In the genomic region with DNA sequence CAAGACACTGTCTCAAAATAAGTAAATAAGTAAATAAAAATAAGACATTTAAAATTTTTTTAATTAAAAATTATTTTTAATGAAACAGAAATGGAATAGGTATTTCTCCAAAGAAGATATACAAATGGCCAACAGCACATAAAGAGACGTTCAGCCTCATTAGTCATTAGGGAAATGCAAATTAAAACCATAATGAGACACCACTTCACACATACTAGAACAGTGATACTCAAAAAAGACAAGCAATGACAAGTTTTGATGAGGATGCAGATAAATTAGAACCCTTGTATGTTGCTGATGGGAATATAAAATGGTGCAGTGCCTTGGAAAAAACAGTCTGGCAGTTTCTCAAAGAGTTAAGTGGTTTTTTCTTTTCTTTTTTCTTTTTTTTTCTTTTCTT, we compare ENCODE assay signal across 16 cellular contexts. TPM values are rescaled to one million over a fixed set of nuclear protein-coding genes. Genes with fewer than 3 reads are reported as not detected.
DNase-seq lines count a peak whose midpoint lies in the region; ATAC-seq, FAIRE-seq and TF ChIP-seq lines count a peak whose summit lies in the region.
"Had no signal": no experiment of that assay in that cellular context is flagged by ENCODE, and none has a peak within 500 bp of the region (broad histone marks: within the 10 kb centered on the region; RNA-seq: fewer than 3 reads in every experiment).

No MANE protein-coding gene starts in this region.

- H3K4me1 Mint-ChIP-seq in stimulated activated effector memory CD8-positive, alpha-beta T cell treated with anti-CD3 and anti-CD28 coated beads, Interleukin-12 subunit alpha, Interleukin-12 subunit beta, amount 100 ng/mL, for 72 hours, result peaks cover 31% of the 10 kb centered on the region

- intact Hi-C loops in GM12878 (cut with micrococcal nuclease; ENCODE audit: unreplicated experiment) (no loop called here), kidney (cut with DNase I) (no loop called here)

- H3K9me3 Mint-ChIP-seq in stimulated activated effector memory CD8-positive, alpha-beta T cell treated with anti-CD3 and anti-CD28 coated beads, Interleukin-12 subunit alpha, Interleukin-12 subunit beta, amount 100 ng/mL, for 72 hours, result no peaks in the 10 kb centered on the region
- H3K9me3 Mint-ChIP-seq: CD8-positive, alpha-beta T cell; GM23338 had no signal

- CTCF ChIA-PET in GM12878 (lab: Yijun Ruan, JAX), result no interaction called here

- H3K9ac ChIP-seq in GM12878 (ENCODE audit: control insufficient read depth, insufficient read depth, low read length), result no peak overlapping the region
- H3K9ac ChIP-seq in kidney (ENCODE audit: low read length in 2 of 2), result no peak overlapping the region

- H3K27ac Mint-ChIP-seq in stimulated activated effector memory CD8-positive, alpha-beta T cell treated with anti-CD3 and anti-CD28 coated beads, Interleukin-12 subunit alpha, Interleukin-12 subunit beta, amount 100 ng/mL, for 72 hours, result no peak overlapping the region
- H3K27ac Mint-ChIP-seq: CD8-positive, alpha-beta T cell; GM23338 had no signal

- H3K4me3 ChIP-seq in GM12878 (no peak overlapping the region), kidney (ENCODE audit: low read length in 2 of 2) (no peak overlapping the region)
- H3K4me3 ChIP-seq: A549, GM23338 had no signal

- BruUV-seq in GM12878 (replicated peaks; lab: Mats Ljungman, UMichigan), result no TSS peak

- no peak for TF ChIP-seq RAD21 in GM12878 (IDR thresholded peaks at IDR 0.05; ENCODE audit: insufficient read depth, low read depth, low read length)

- H3K79me2 ChIP-seq in GM12878 (ENCODE audit: control insufficient read depth, insufficient read depth, low read length), result no peaks in the 10 kb centered on the region

- POLR2A ChIA-PET in GM12878 (lab: Charles Lee), result no interaction called here

- peaks cover 13% of the 10 kb centered on the region for H3K4me1 ChIP-seq in GM12878 (ENCODE audit: control insufficient read depth, insufficient read depth, low read length)
- peaks cover 7 to 13% of the 10 kb centered on the region in 2 donors for H3K4me1 ChIP-seq in kidney (ENCODE audit: control insufficient read depth in 1 of 2, insufficient read depth in 1 of 2, low read depth in 1 of 2, low read length in 2 of 2)
- H3K4me1 ChIP-seq: A549 had no signal

- no peak overlapping the region for H3K4me2 ChIP-seq in GM12878 (ENCODE audit: control insufficient read depth, insufficient read depth)
- H3K4me2 ChIP-seq: A549, GM23338 had no signal

- H2AFZ ChIP-seq in GM12878 (ENCODE audit: control insufficient read depth, low read depth, low read length), result no peak overlapping the region
- H2AFZ ChIP-seq: GM23338 had no signal

- H3K9me3 ChIP-seq in GM12878 (replicated peaks; ENCODE audit: control insufficient read depth, insufficient read depth, low read length) (no peaks in the 10 kb centered on the region), kidney (ENCODE audit: control insufficient read depth in 1 of 2, low read length in 2 of 2) (no peaks in the 10 kb centered on the region)
- H3K9me3 ChIP-seq: A549 had no signal

- H3K27ac ChIP-seq in GM12878 (ENCODE audit: control insufficient read depth, insufficient read depth), result no peak overlapping the region
- no peak overlapping the region for H3K27ac ChIP-seq in kidney (ENCODE audit: low read depth in 2 of 2, low read length in 2 of 2)
- H3K27ac ChIP-seq: A549 had no signal

- H4K20me1 ChIP-seq in GM12878 (ENCODE audit: control insufficient read depth, insufficient read depth), result no peaks in the 10 kb centered on the region

- RAD21 ChIA-PET in GM12878 (lab: Charles Lee; ENCODE audit: unreplicated experiment), result no interaction called here

- in situ Hi-C loops in GM12878 (cut with MboI), result no loop called here

- H3K36me3 Mint-ChIP-seq in stimulated activated effector memory CD8-positive, alpha-beta T cell treated with anti-CD3 and anti-CD28 coated beads, Interleukin-12 subunit alpha, Interleukin-12 subunit beta, amount 100 ng/mL, for 72 hours, result no peaks in the 10 kb centered on the region
- H3K36me3 Mint-ChIP-seq: CD14-positive monocyte; CD8-positive, alpha-beta T cell had no signal

- ATAC-seq in GM18498 (IDR thresholded peaks at IDR 0.05; ENCODE audit: unreplicated experiment), result peak; percentile 31
- peak; percentile 46 for ATAC-seq in GM18520 (IDR thresholded peaks at IDR 0.05; ENCODE audit: unreplicated experiment)
- ATAC-seq in GM12878, result 0 out of 3 replicates have a peak, but pooled peaks have one; percentile 16
- peak; percentile 61 for ATAC-seq in stimulated activated effector memory CD8-positive, alpha-beta T cell treated with anti-CD3 and anti-CD28 coated beads, Interleukin-12 subunit alpha, Interleukin-12 subunit beta, amount 100 ng/mL, for 72 hours
- ATAC-seq: A549; CD8-positive, alpha-beta T cell; GM23338 had no signal

- no peak for TF ChIP-seq POLR2A in GM12878 (IDR thresholded peaks at IDR 0.05; ENCODE audit: low read depth, low read length)

- H3K4me3 Mint-ChIP-seq in stimulated activated effector memory CD8-positive, alpha-beta T cell treated with anti-CD3 and anti-CD28 coated beads, Interleukin-12 subunit alpha, Interleukin-12 subunit beta, amount 100 ng/mL, for 72 hours, result no peak overlapping the region
- H3K4me3 Mint-ChIP-seq: CD8-positive, alpha-beta T cell; GM23338 had no signal

- no peak for TF ChIP-seq EP300 in GM12878 (IDR thresholded peaks at IDR 0.05; ENCODE audit: borderline replicate concordance in 1 of 2, control insufficient read depth in 1 of 2, low read depth in 2 of 2, low read length in 2 of 2)

- no peaks in the 10 kb centered on the region for H3K27me3 ChIP-seq in GM12878 (replicated peaks in 1 of 2; ENCODE audit: control insufficient read depth in 2 of 2, insufficient read depth in 2 of 2, low read length in 1 of 2)

- H3K36me3 ChIP-seq in GM12878 (ENCODE audit: control insufficient read depth in 2 of 2, insufficient read depth in 2 of 2, low read length in 1 of 2) (no peaks in the 10 kb centered on the region), kidney (ENCODE audit: control insufficient read depth in 1 of 2, insufficient read depth in 2 of 2, low read length in 2 of 2) (no peaks in the 10 kb centered on the region)

- SMC1A ChIA-PET in GM12878 (lab: Charles Lee; ENCODE audit: uncharacterized antibody, unreplicated experiment), result no interaction called here

- 0% methylated on average over 1 of the region's 1 CpG for WGBS in GM12878 (ENCODE audit: insufficient coverage, insufficient replicate concordance, low lambda C conversion rate, missing lambda C conversion rate)

- DNase-seq in GM12878 (ENCODE audit: low read depth, low spot score) (no peak), kidney (no peak)
- no peak for DNase-seq in stimulated activated effector memory CD8-positive, alpha-beta T cell treated with anti-CD3 and anti-CD28 coated beads, Interleukin-12 subunit alpha, Interleukin-12 subunit beta, amount 100 ng/mL, for 72 hours (ENCODE audit: low spot score in 2 of 2)
- no peak for DNase-seq in stimulated activated CD4-positive, alpha-beta T cell treated with anti-CD3 and anti-CD28 coated beads, Interleukin-2, amount 100 ng/mL, for 24 hours
- DNase-seq: CD8-positive, alpha-beta T cell; COR-L47; DMS153; DMS79 treated with DMSO at 0.1 percent for 48 hours; GDM1; H7 had no signal

- FAIRE-seq in GM12878 (lab: Jason Lieb, UNC) (no peak), kidney (lab: Jason Lieb, UNC) (no peak)
- FAIRE-seq: A549, D721Med had no signal

- TF ChIP-seq CTCF in GM12878 (IDR thresholded peaks at IDR 0.05 in 2 of 3, conservative IDR thresholded peaks at IDR 0.05 in 1 of 3; ENCODE audit: control insufficient read depth in 2 of 3, extremely low read depth in 1 of 3, insufficient read depth in 1 of 3, low read depth in 3 of 3, low read length in 3 of 3) (no peak), kidney (IDR thresholded peaks at IDR 0.05; ENCODE audit: borderline replicate concordance, extremely low read depth, insufficient read depth) (no peak)

TF ChIP-seq in GM12878, 131 proteins besides CTCF, POLR2A, EP300 and RAD21 (continues in another document):
- TF ChIP-seq, protein P1, sequence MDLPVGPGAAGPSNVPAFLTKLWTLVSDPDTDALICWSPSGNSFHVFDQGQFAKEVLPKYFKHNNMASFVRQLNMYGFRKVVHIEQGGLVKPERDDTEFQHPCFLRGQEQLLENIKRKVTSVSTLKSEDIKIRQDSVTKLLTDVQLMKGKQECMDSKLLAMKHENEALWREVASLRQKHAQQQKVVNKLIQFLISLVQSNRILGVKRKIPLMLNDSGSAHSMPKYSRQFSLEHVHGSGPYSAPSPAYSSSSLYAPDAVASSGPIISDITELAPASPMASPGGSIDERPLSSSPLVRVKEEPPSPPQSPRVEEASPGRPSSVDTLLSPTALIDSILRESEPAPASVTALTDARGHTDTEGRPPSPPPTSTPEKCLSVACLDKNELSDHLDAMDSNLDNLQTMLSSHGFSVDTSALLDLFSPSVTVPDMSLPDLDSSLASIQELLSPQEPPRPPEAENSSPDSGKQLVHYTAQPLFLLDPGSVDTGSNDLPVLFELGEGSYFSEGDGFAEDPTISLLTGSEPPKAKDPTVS (IDR thresholded peaks at IDR 0.05; ENCODE audit: low read depth, low read length), result no peak
- TF ChIP-seq RELA (IDR thresholded peaks at IDR 0.05; ENCODE audit: borderline replicate concordance, partially characterized antibody) (no peak), STAT3 (IDR thresholded peaks at IDR 0.05; ENCODE audit: low read depth, low read length) (no peak)

RNA-seq across cellular contexts. Expression of a gene that starts 26.5 kb away (rescaled TPM):
- not detected in 2 replicates for total RNA-seq in GM12878 (2013; cell fraction: nucleolus; rRNA removed)
- total RNA-seq in GM12878 (2014; rRNA removed) (0.06 TPM in 1 of 2 replicates, not detected in the other), GM12878 (2014; rRNA removed; fragmentation: Illumina TruSeq; extraction: Trizol) (not detected in 2 replicates), GM12878 (2021) (not detected in 2 replicates), kidney (1.6 TPM)
- polyA plus RNA-seq in GM12878 (2011; ENCODE audit: low read depth), result not detected
- polyA plus RNA-seq in GM12878 (2011; rRNA removed) (not detected in 2 replicates), GM12878 (2014; fragmentation: Illumina TruSeq; extraction: Trizol) (not detected in 2 replicates), GM12878 (2014; fragmentation: Nextera tagmentation; extraction: Ambion mirVana) (not detected), GM12878 (2014; rRNA removed) (not detected in 2 replicates), GM12878 (2016; fragmentation: Nextera tagmentation; extraction: Ambion mirVana) (not detected), kidney (ENCODE audit: insufficient read depth, low read depth, low replicate concordance) (1.1 TPM)
- polyA plus RNA-seq in GM12878 (2011; cell fraction: cytosol; rRNA removed), result 0.01 TPM in 1 of 2 replicates, not detected in the other
- not detected in 2 replicates for polyA plus RNA-seq in GM12878 (2011; cell fraction: nucleus; rRNA removed)
- not detected in 2 replicates for polyA plus RNA-seq in GM12878 (2012)
- polyA minus RNA-seq in GM12878 (2011; rRNA and poly(A)+ RNA removed), result not detected in 2 replicates
- not detected in 2 replicates for polyA minus RNA-seq in GM12878 (2011; cell fraction: cytosol; rRNA and poly(A)+ RNA removed)
- not detected in 2 replicates for polyA minus RNA-seq in GM12878 (2011; cell fraction: nucleus; rRNA and poly(A)+ RNA removed)
- total RNA-seq: CD8-positive, alpha-beta T cell; GM23338; H7 had no signal
- polyA plus RNA-seq: CD14-positive monocyte had no signal
